In the genomic region with DNA sequence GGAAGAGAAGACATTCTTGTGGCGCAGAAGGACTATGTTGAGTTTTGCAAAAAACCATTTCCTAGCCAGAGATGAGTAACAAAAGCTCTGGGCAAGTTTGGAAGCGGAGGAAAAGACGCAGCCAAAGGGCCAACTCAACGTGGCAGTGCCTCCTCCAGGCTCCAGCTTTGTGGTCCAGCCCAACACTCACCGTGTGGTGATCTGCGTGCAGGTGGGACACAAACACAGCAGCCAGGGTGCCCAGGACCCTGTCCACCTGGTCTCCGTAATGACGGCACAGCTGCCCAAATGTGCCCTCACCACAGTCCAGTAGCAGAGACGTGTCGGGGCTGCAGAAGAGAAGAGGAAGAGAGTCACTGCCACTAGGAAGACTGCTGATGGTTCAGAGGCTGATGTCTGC, we compare ENCODE assay signal across 31 cellular contexts.
"Had no signal": no experiment of that assay in that cellular context is flagged by ENCODE, and none has a peak within 500 bp of the region (broad histone marks: within the 10 kb centered on the region; RNA-seq: fewer than 3 reads in every experiment).

No MANE protein-coding gene starts in this region.

- FAIRE-seq: colon had no signal

- H3K4me1 ChIP-seq: ascending aorta, breast epithelium, esophagus muscularis mucosa, foreskin keratinocyte, gastrocnemius medialis, heart left ventricle had no signal

- H3K27me3 ChIP-seq: ascending aorta, breast epithelium, esophagus muscularis mucosa, foreskin keratinocyte, gastrocnemius medialis, heart left ventricle had no signal

- DNase-seq: activated B cell treated with CpG ODN at 0.5 μM for 24 hours; activated CD4-positive, alpha-beta T cell treated with anti-CD3 and anti-CD28 coated beads for 48 hours; activated CD4-positive, alpha-beta T cell treated with anti-CD3 and anti-CD28 coated beads, Interleukin-2, amount 50 U/mL, for 1 hour; activated CD4-positive, alpha-beta T cell treated with anti-CD3 and anti-CD28 coated beads, Interleukin-2, amount 50 U/mL, for 48 hours; activated CD8-positive, alpha-beta memory T cell treated with anti-CD3 and anti-CD28 coated beads for 24 hours; activated CD8-positive, alpha-beta T cell treated with anti-CD3 and anti-CD28 coated beads for 36 hours; activated gamma-delta T cell; activated naive CD4-positive, alpha-beta T cell; activated naive CD4-positive, alpha-beta T cell treated with anti-CD3 and anti-CD28 coated beads, Interleukin-2, amount 10 ng/mL, durations not matched to agents 7 days and 5 days; activated naive CD8-positive, alpha-beta T cell treated with anti-CD3 and anti-CD28 coated beads, Interleukin-2, amount 10 ng/mL, durations not matched to agents 7 days and 5 days; activated T-cell treated with anti-CD3 and anti-CD28 coated beads, Interleukin-2, amount 50 U/mL, for 4 hours; cortex of kidney; dermis blood vessel endothelial cell; effector CD4-positive, alpha-beta T cell; effector memory CD8-positive, alpha-beta T cell; erythroblast; foreskin keratinocyte; gastrocnemius medialis; glutamatergic neuron; heart left ventricle; T-helper 1 cell; T-helper 17 cell; T1000; WERI-Rb-1 had no signal

- ATAC-seq: activated CD4-positive, CD25-positive, alpha-beta regulatory T cell treated with anti-CD3 and anti-CD28 coated beads, Interleukin-2, amount 50 U/mL, for 24 hours; activated CD8-positive, alpha-beta T cell treated with anti-CD3 and anti-CD28 coated beads for 36 hours; activated naive CD4-positive, alpha-beta T cell treated with anti-CD3 and anti-CD28 coated beads, Interleukin-2, amount 50 U/mL, for 72 hours; activated T-cell treated with anti-CD3 and anti-CD28 coated beads, Interleukin-2, amount 50 U/mL, for 4 hours; activated T-helper 17 cell treated with anti-CD3 and anti-CD28 coated beads, Interleukin-2, amount 50 U/mL, for 72 hours; effector memory CD8-positive, alpha-beta T cell; foreskin keratinocyte; gastrocnemius medialis; heart left ventricle; T-helper 17 cell had no signal

- H3K4me3 ChIP-seq: ascending aorta, breast epithelium, esophagus muscularis mucosa, gastrocnemius medialis, heart left ventricle had no signal

- H3K9me3 ChIP-seq: ascending aorta, breast epithelium, esophagus muscularis mucosa, gastrocnemius medialis, heart left ventricle had no signal

- H3K27ac ChIP-seq: ascending aorta, breast epithelium, esophagus muscularis mucosa, foreskin keratinocyte, gastrocnemius medialis, heart left ventricle, WERI-Rb-1 had no signal
